ENCODE assay signal across 8 cellular contexts in the genomic region with DNA sequence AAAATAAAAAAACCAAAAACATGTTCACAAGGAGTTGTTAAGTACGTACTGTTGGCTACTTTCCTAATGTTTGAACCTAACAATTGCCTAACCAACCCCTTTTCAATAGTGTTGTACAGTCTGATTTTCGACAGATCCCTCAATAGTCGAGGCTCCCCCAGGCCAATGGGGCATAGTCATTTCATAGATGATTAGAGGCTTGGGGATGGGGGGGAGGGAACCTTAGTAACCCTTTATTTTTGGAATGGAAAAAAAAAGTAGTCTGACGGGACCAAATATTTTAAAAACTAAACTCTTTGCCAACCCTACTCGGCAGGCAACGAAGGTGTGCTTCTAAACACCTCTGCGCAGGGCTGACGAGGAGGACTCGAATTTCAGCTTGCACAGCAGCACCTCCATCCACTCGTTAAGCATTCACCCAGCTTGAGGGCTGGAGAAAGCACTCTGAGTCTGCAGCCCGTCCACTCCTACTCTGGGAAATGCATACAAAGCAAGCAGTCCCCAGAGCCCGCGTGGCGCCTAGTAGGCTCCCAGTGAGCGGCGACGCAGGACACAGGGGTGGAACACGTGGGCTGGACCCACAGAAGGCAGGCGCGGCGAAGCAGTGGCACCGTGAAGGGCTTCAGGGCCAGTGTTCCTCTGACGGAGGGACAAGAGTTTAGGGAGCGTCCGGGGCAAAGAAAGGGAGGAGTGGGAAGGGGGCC. TPM values are rescaled to one million over a fixed set of nuclear protein-coding genes. Genes with fewer than 3 reads are reported as not detected.
DNase-seq lines count a peak whose midpoint lies in the region; ATAC-seq and TF ChIP-seq lines count a peak whose summit lies in the region.

No MANE protein-coding gene starts in this region.

- H3K4me3 ChIP-seq in AG04449 (ENCODE audit: low read depth, low read length): peak overlapping the region; percentile 90
- H3K4me3 ChIP-seq in ectodermal cell (ENCODE audit: insufficient read depth, low read depth, low read length): peak overlapping the region; percentile 90

- H3K36me3 Mint-ChIP-seq in activated CD4-positive, alpha-beta T cell treated with anti-CD3 and anti-CD28 coated beads, Interleukin-2, amount 10 ng/mL, durations not matched to agents 7 days and 5 days (ENCODE audit: low read depth): peaks cover 2% of the 10 kb centered on the region

- no peaks in the 10 kb centered on the region for H3K9me3 Mint-ChIP-seq in activated CD4-positive, alpha-beta T cell treated with anti-CD3 and anti-CD28 coated beads, Interleukin-2, amount 10 ng/mL, durations not matched to agents 7 days and 5 days

- peaks cover 23% of the 10 kb centered on the region for H3K4me1 Mint-ChIP-seq in activated CD4-positive, alpha-beta T cell treated with anti-CD3 and anti-CD28 coated beads, Interleukin-2, amount 10 ng/mL, durations not matched to agents 7 days and 5 days

- no peaks in the 10 kb centered on the region for H3K9me3 ChIP-seq in ectodermal cell (ENCODE audit: control insufficient read depth, low read length)

- CTCF ChIA-PET in AG04449 (lab: Yijun Ruan, JAX): interaction anchor here (1.2 to 3.0 kb wide), 2 partner anchors 11 to 24 kb away, joined by 3 to 16 read pairs; partner anchors contain the start of gene RINT1
- CTCF ChIA-PET in activated CD4-positive, alpha-beta T cell treated with anti-CD3 and anti-CD28 coated beads, Interleukin-2, amount 10 ng/mL, durations not matched to agents 7 days and 5 days (lab: Charles Lee): interaction anchor here (1.3 kb wide), 1 partner anchor 10 kb away, joined by 5 read pairs; the partner anchor contains the start of gene RINT1

- no peak for TF ChIP-seq CTCF in AG04449 (IDR thresholded peaks at IDR 0.05; ENCODE audit: insufficient read depth, low read length, missing control alignments)

- H3K27me3 Mint-ChIP-seq in activated CD4-positive, alpha-beta T cell treated with anti-CD3 and anti-CD28 coated beads, Interleukin-2, amount 10 ng/mL, durations not matched to agents 7 days and 5 days: no peaks in the 10 kb centered on the region

- peak overlapping the region; percentile 82 for H3K27ac ChIP-seq in ectodermal cell (ENCODE audit: insufficient read depth, low read depth, low read length, poor library complexity, severe bottlenecking)

- H3K4me3 Mint-ChIP-seq in activated CD4-positive, alpha-beta T cell treated with anti-CD3 and anti-CD28 coated beads, Interleukin-2, amount 10 ng/mL, durations not matched to agents 7 days and 5 days: peak overlapping the region; percentile 85

- 9 to 11% methylated on average over 25 of the region's 25 CpGs for WGBS in ectodermal cell, 2 experiments

- no peaks in the 10 kb centered on the region for H3K36me3 ChIP-seq in ectodermal cell (ENCODE audit: control insufficient read depth, insufficient read depth, low read length)

- H3K27ac Mint-ChIP-seq in activated CD4-positive, alpha-beta T cell treated with anti-CD3 and anti-CD28 coated beads, Interleukin-2, amount 10 ng/mL, durations not matched to agents 7 days and 5 days: peak overlapping the region; percentile 90

- ATAC-seq in GM18867 (IDR thresholded peaks at IDR 0.05; ENCODE audit: unreplicated experiment) (peak; percentile 40), HG03066 (IDR thresholded peaks at IDR 0.05; ENCODE audit: low read depth, unreplicated experiment) (peak; percentile 40)

- H3K27me3 ChIP-seq in ectodermal cell (ENCODE audit: control insufficient read depth, insufficient read depth, low read length, poor library complexity, severe bottlenecking): no peaks in the 10 kb centered on the region

- DNase-seq in AG04449 (ENCODE audit: low read depth, low spot score) (no peak), NCI-H2107 (lab: John Stamatoyannopoulos, UW) (peak; percentile 74), lung microvascular endothelial cell (ENCODE audit: low read depth in 2 of 2) (peak; percentile 67 to 75)
- peak; percentile 36 for DNase-seq in activated CD4-positive, alpha-beta T cell treated with anti-CD3 and anti-CD28 coated beads, Interleukin-2, amount 10 ng/mL, durations not matched to agents 7 days and 5 days
- peak; percentile 12 to 45 (median 17) for DNase-seq in stimulated activated CD4-positive, alpha-beta T cell treated with anti-CD3 and anti-CD28 coated beads, TNF-alpha, amount 100 ng/mL, for 48 hours (ENCODE audit: low read depth in 3 of 3)

- no peaks in the 10 kb centered on the region for H3K4me1 ChIP-seq in ectodermal cell (ENCODE audit: control insufficient read depth, insufficient read depth, low read length)

- POLR2A ChIA-PET in AG04449 (lab: Yijun Ruan, JAX): no interaction called here
- POLR2A ChIA-PET in activated CD4-positive, alpha-beta T cell treated with anti-CD3 and anti-CD28 coated beads, Interleukin-2, amount 10 ng/mL, durations not matched to agents 7 days and 5 days (lab: Charles Lee): interaction anchor here (0.6 kb wide), 1 partner anchor 12 kb away, joined by 9 read pairs; no protein-coding TSS in a partner anchor

RNA-seq across cellular contexts. Expression of gene PUS7, which starts 0.9 kb away (rescaled TPM):
- 10 to 100 TPM in 1 of 2 experiments, 1 to 10 TPM in 1; 9.9 to 11.4 TPM for total RNA-seq in activated CD4-positive, alpha-beta T cell treated with anti-CD3 and anti-CD28 coated beads, Interleukin-2, amount 10 ng/mL, durations not matched to agents 7 days and 5 days
- 28.6 TPM for polyA plus RNA-seq in ectodermal cell (2013, experiment 1 of 4)
- polyA plus RNA-seq in ectodermal cell (2013, experiment 2 of 4): 28.5 TPM
- 21.7 TPM for polyA plus RNA-seq in ectodermal cell (2013, experiment 3 of 4)
- 23.1 TPM for polyA plus RNA-seq in ectodermal cell (2013, experiment 4 of 4)
- 13.9 and 23.0 TPM in 2 replicates for total RNA-seq in lung microvascular endothelial cell

RNA-seq across cellular contexts. Expression of gene RINT1, which starts 10.8 kb away (rescaled TPM):
- 10 to 100 TPM; 20.2 to 22.0 TPM for total RNA-seq in activated CD4-positive, alpha-beta T cell treated with anti-CD3 and anti-CD28 coated beads, Interleukin-2, amount 10 ng/mL, durations not matched to agents 7 days and 5 days
- 20.5 TPM for polyA plus RNA-seq in ectodermal cell (2013, experiment 1 of 4)
- 23.8 TPM for polyA plus RNA-seq in ectodermal cell (2013, experiment 2 of 4)
- 15.5 TPM for polyA plus RNA-seq in ectodermal cell (2013, experiment 3 of 4)
- 16.7 TPM for polyA plus RNA-seq in ectodermal cell (2013, experiment 4 of 4)
- total RNA-seq in lung microvascular endothelial cell: 9.2 and 9.3 TPM in 2 replicates
